In the genomic region with DNA sequence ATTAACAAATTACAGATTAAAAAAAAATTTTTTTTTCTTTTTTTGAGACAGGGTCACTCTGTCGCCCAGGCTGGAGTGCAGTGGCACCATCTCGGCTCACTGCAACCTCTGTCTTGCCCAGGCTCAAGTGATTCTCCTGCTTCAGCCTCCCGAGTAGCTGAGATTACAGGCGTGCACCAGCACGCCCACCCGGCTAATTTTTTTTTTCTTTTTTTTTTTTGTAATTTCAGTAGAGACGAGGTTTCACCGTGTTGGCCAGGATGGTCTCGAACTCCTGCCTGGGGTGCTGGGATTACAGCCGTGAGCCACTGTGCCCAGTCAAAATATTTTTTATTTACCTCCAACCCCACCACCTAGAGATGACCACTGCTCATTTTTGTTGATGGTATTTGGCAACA, we compare ENCODE assay signal across 9 cellular contexts. TPM values are rescaled to one million over a fixed set of nuclear protein-coding genes. Genes with fewer than 3 reads are reported as not detected.
A peak's percentile ranks its signal among the peaks of the same experiment; 100 is the strongest.
DNase-seq lines count a peak whose midpoint lies in the region; ATAC-seq, FAIRE-seq and TF ChIP-seq lines count a peak whose summit lies in the region.
"Had no signal": no experiment of that assay in that cellular context is flagged by ENCODE, and none has a peak within 500 bp of the region (broad histone marks: within the 10 kb centered on the region; RNA-seq: fewer than 3 reads in every experiment).

No MANE protein-coding gene starts in this region.

- H3K4me1 ChIP-seq in A549 (peaks cover 42% of the 10 kb centered on the region), small intestine (ENCODE audit: control insufficient read depth in 2 of 2, insufficient read depth in 1 of 2, low read depth in 1 of 2, low read length in 1 of 2) (peaks cover 0 to 2% of the 10 kb centered on the region in 2 donors)

- no peak for TF ChIP-seq CTCF in A549 (IDR thresholded peaks at IDR 0.05)
- no peak for TF ChIP-seq CTCF in Calu3 (IDR thresholded peaks at IDR 0.05; ENCODE audit: unreplicated experiment)
- no peak for TF ChIP-seq CTCF in activated CD8-positive, alpha-beta T cell treated with anti-CD3 and anti-CD28 coated beads for 36 hours (IDR thresholded peaks at IDR 0.05)

- TF ChIP-seq RAD21 in A549 (conservative IDR thresholded peaks at IDR 0.05 in 1 of 2, IDR thresholded peaks at IDR 0.05 in 1 of 2): no peak

- H3K9me3 ChIP-seq in A549: no peaks in the 10 kb centered on the region
- H3K9me3 ChIP-seq in small intestine (ENCODE audit: control insufficient read depth, low read depth): no peaks in the 10 kb centered on the region
- H3K9me3 ChIP-seq: ovary had no signal

- DNase-seq in A549 (ENCODE audit: low read depth in 1 of 2, low spot score in 1 of 2) (no peak), Calu3 (no peak), naive B cell (no peak), NCI-H2227 treated with DMSO at 0.1 percent for 48 hours (lab: John Stamatoyannopoulos, UW) (no peak), substantia nigra (lab: John Stamatoyannopoulos, UW) (no peak), NCI-H128 (lab: John Stamatoyannopoulos, UW; ENCODE audit: unreplicated experiment) (no peak), small intestine (no peak)
- no peak for DNase-seq in activated CD8-positive, alpha-beta T cell treated with anti-CD3 and anti-CD28 coated beads for 36 hours

- H3K4me3 Mint-ChIP-seq in Calu3 (ENCODE audit: low read depth, unreplicated experiment) (peak overlapping the region; percentile 36), naive B cell (peak overlapping the region in 7 of 8 donors; percentile 45 to 83 (median 71))
- peak overlapping the region; percentile 63 for H3K4me3 Mint-ChIP-seq in activated CD8-positive, alpha-beta T cell treated with anti-CD3 and anti-CD28 coated beads for 36 hours

- H3K36me3 Mint-ChIP-seq in Calu3 (ENCODE audit: insufficient read depth, unreplicated experiment): peaks cover 4% of the 10 kb centered on the region
- H3K36me3 Mint-ChIP-seq in activated CD8-positive, alpha-beta T cell treated with anti-CD3 and anti-CD28 coated beads for 36 hours (ENCODE audit: low read depth): no peaks in the 10 kb centered on the region
- H3K36me3 Mint-ChIP-seq in naive B cell: no peaks in the 10 kb centered on the region

- H3K27ac Mint-ChIP-seq in Calu3 (ENCODE audit: unreplicated experiment) (no peak overlapping the region), naive B cell (peak overlapping the region in 1 of 6 donors; percentile 41)
- no peak overlapping the region for H3K27ac Mint-ChIP-seq in activated CD8-positive, alpha-beta T cell treated with anti-CD3 and anti-CD28 coated beads for 36 hours

- TF ChIP-seq POLR2A in A549 (IDR thresholded peaks at IDR 0.05; ENCODE audit: low read length): no peak

- 89% methylated on average over 10 of the region's 10 CpGs for WGBS in A549 (ENCODE audit: missing lambda C conversion rate)
- WGBS in small intestine, 3 donors: 73 to 82% (median 81%) methylated on average over 10 of the region's 10 CpGs

- H3K4me3 ChIP-seq in A549 (peak overlapping the region; percentile 77), small intestine (ENCODE audit: low read depth in 1 of 2, low read length in 2 of 2) (no peak overlapping the region)

- H3K27me3 Mint-ChIP-seq in Calu3 (ENCODE audit: unreplicated experiment) (peaks cover 38% of the 10 kb centered on the region), naive B cell (peaks cover 0 to 14% (median 6%) of the 10 kb centered on the region in 3 donors)
- H3K27me3 Mint-ChIP-seq in activated CD8-positive, alpha-beta T cell treated with anti-CD3 and anti-CD28 coated beads for 36 hours: peaks cover 12% of the 10 kb centered on the region

- FAIRE-seq in A549 (lab: Jason Lieb, UNC) (no peak), small intestine (lab: Jason Lieb, UNC) (no peak)

- no TSS peak for BruUV-seq in Calu3 (replicated peaks; lab: Mats Ljungman, UMichigan)

- peak overlapping the region; percentile 97 for H3K4me2 ChIP-seq in A549

- H3K27ac ChIP-seq in A549 (peak overlapping the region; percentile 97 to 98; a peak in 5 of 6 replicates), substantia nigra (ENCODE audit: low read depth, low read length, poor library complexity, severe bottlenecking) (no peak overlapping the region), small intestine (ENCODE audit: low read depth in 1 of 2, low read length in 1 of 2) (no peak overlapping the region)
- H3K27ac ChIP-seq: ovary had no signal

- intact Hi-C loops in Calu3 (cut with micrococcal nuclease; ENCODE audit: unreplicated experiment): loop anchor here (10.0 kb wide), 1 partner anchor 192 kb away; a partner anchor contains a TSS
- intact Hi-C loops in activated CD8-positive, alpha-beta T cell treated with anti-CD3 and anti-CD28 coated beads for 36 hours (cut with micrococcal nuclease): loop anchor here (10.0 kb wide), 1 partner anchor 192 kb away; a partner anchor contains a TSS

- CTCF ChIA-PET in A549 (lab: Yijun Ruan, JAX): interaction anchor here (1.0 to 5.6 kb wide), 11 partner anchors 11 to 232 kb away, joined by 3 to 60 read pairs (median 7); no protein-coding TSS in a partner anchor
- CTCF ChIA-PET in Calu3 (lab: Charles Lee): no interaction called here
- CTCF ChIA-PET in activated CD8-positive, alpha-beta T cell treated with anti-CD3 and anti-CD28 coated beads for 36 hours (lab: Charles Lee): interaction anchor here (1.5 to 1.6 kb wide), 2 partner anchors 24 to 234 kb away, joined by 3 read pairs; no protein-coding TSS in a partner anchor

- H3K4me1 Mint-ChIP-seq in Calu3 (ENCODE audit: low read depth, unreplicated experiment) (no peaks in the 10 kb centered on the region), naive B cell (peaks cover 22 to 31% (median 24%) of the 10 kb centered on the region in 3 donors)
- H3K4me1 Mint-ChIP-seq in activated CD8-positive, alpha-beta T cell treated with anti-CD3 and anti-CD28 coated beads for 36 hours (ENCODE audit: low read depth): peaks cover 31% of the 10 kb centered on the region

- H3K27me3 ChIP-seq in small intestine (ENCODE audit: control insufficient read depth in 2 of 2, insufficient read depth in 2 of 2, low read length in 2 of 2): no peaks in the 10 kb centered on the region
- H3K27me3 ChIP-seq: ovary had no signal

- POLR2A ChIA-PET in A549 (lab: Yijun Ruan, JAX): interaction anchor here (0.6 to 1.6 kb wide), 2 partner anchors 13 to 198 kb away, joined by 3 to 6 read pairs; no protein-coding TSS in a partner anchor
- POLR2A ChIA-PET in activated CD8-positive, alpha-beta T cell treated with anti-CD3 and anti-CD28 coated beads for 36 hours (lab: Charles Lee): interaction anchor here (1.2 to 4.2 kb wide), 4 partner anchors 12 to 29 kb away, joined by 5 to 33 read pairs (median 16); a partner anchor contains a TSS

- ATAC-seq in A549: no peak
- no peak for ATAC-seq in activated CD8-positive, alpha-beta T cell treated with anti-CD3 and anti-CD28 coated beads for 36 hours
- no peak for ATAC-seq in naive B cell (ENCODE audit: low read depth in 2 of 2)

- no peaks in the 10 kb centered on the region for H3K9me3 Mint-ChIP-seq in Calu3 (ENCODE audit: low read depth, unreplicated experiment)
- H3K9me3 Mint-ChIP-seq in activated CD8-positive, alpha-beta T cell treated with anti-CD3 and anti-CD28 coated beads for 36 hours: no peaks in the 10 kb centered on the region
- no peaks in the 10 kb centered on the region for H3K9me3 Mint-ChIP-seq in naive B cell

- no peak for TF ChIP-seq EP300 in A549 (IDR thresholded peaks at IDR 0.05)

- H3K36me3 ChIP-seq in small intestine (ENCODE audit: control insufficient read depth in 2 of 2, insufficient read depth in 2 of 2, low read length in 2 of 2): no peaks in the 10 kb centered on the region
- H3K36me3 ChIP-seq: ovary had no signal

TF ChIP-seq in A549, 52 proteins besides CTCF, POLR2A, EP300 and RAD21:
- TF ChIP-seq HOXB13 (CRISPR knock-in tag; IDR thresholded peaks at IDR 0.05; ENCODE audit: low read depth) (no peak), HOXB5 (CRISPR knock-in tag; IDR thresholded peaks at IDR 0.05) (no peak), ZC3H11A (IDR thresholded peaks at IDR 0.05) (no peak), KDM5A (IDR thresholded peaks at IDR 0.05) (no peak), ESRRA (IDR thresholded peaks at IDR 0.05; ENCODE audit: borderline replicate concordance, low read length) (no peak)
- TF ChIP-seq, protein P1, sequence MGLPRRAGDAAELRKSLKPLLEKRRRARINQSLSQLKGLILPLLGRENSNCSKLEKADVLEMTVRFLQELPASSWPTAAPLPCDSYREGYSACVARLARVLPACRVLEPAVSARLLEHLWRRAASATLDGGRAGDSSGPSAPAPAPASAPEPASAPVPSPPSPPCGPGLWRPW (IDR thresholded peaks at IDR 0.05): no peak
- TF ChIP-seq, protein P2, sequence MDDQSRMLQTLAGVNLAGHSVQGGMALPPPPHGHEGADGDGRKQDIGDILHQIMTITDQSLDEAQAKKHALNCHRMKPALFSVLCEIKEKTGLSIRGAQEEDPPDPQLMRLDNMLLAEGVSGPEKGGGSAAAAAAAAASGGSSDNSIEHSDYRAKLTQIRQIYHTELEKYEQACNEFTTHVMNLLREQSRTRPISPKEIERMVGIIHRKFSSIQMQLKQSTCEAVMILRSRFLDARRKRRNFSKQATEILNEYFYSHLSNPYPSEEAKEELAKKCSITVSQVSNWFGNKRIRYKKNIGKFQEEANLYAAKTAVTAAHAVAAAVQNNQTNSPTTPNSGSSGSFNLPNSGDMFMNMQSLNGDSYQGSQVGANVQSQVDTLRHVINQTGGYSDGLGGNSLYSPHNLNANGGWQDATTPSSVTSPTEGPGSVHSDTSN (IDR thresholded peaks at IDR 0.05): no peak

RNA-seq across cellular contexts. Expression of a gene that starts 25.5 kb away (rescaled TPM):
- polyA plus RNA-seq in A549 (2011; rRNA removed) (2,042 and 2,306 TPM in 2 replicates), A549 (2017; fragmentation: RNase III; extraction: RNeasy Plus Mini Kit Qiagen cat#74134 plus additional on column Dnase treatment) (7,182 to 8,782 TPM (median 7,263 TPM) in 3 replicates), naive B cell (ENCODE audit: low read depth in 6 of 6) (1,000 to 10,000 TPM in 1 of 6 donors, 100 to 1,000 TPM in 5; 664 to 1,094 (median 872) TPM), small intestine (1,000 to 10,000 TPM; 1,318 to 3,459 (median 1,629) TPM)
- polyA plus RNA-seq in A549 (2012; cell fraction: cytosol; rRNA removed): 14,539 and 15,776 TPM in 2 replicates
- 26,089 and 28,335 TPM in 2 replicates for polyA plus RNA-seq in A549 (2012; cell fraction: nucleus; rRNA removed)
- polyA minus RNA-seq in A549 (2011; rRNA and poly(A)+ RNA removed): 2,054 and 3,772 TPM in 2 replicates
- 2,184 and 2,327 TPM in 2 replicates for total RNA-seq in Calu3 (2022)
- total RNA-seq in activated CD8-positive, alpha-beta T cell treated with anti-CD3 and anti-CD28 coated beads for 36 hours: 1,000 to 10,000 TPM; 4,606 to 4,756 TPM

RNA-seq across cellular contexts. Expression of a gene that starts 41.1 kb away (rescaled TPM):
- polyA plus RNA-seq in A549 (2011; rRNA removed) (0.84 and 1.2 TPM in 2 replicates), A549 (2017; fragmentation: RNase III; extraction: RNeasy Plus Mini Kit Qiagen cat#74134 plus additional on column Dnase treatment) (1.3 to 1.7 TPM (median 1.3 TPM) in 3 replicates), naive B cell (ENCODE audit: low read depth in 6 of 6) (under 1 TPM in 5 of 6 donors, not detected in 1; 0.17 to 0.59 (median 0.39) TPM), small intestine (1 to 10 TPM in 1 of 3 donors, not detected in 2; 1.3 TPM)
- 0.74 and 1.1 TPM in 2 replicates for polyA plus RNA-seq in A549 (2012; cell fraction: cytosol; rRNA removed)
- 7.5 and 8.3 TPM in 2 replicates for polyA plus RNA-seq in A549 (2012; cell fraction: nucleus; rRNA removed)
- 3.6 and 3.7 TPM in 2 replicates for polyA minus RNA-seq in A549 (2011; rRNA and poly(A)+ RNA removed)
- total RNA-seq in Calu3 (2022): 5.5 and 7.0 TPM in 2 replicates
- under 1 TPM in 1 of 2 experiments, not detected in 1; 0.32 TPM for total RNA-seq in activated CD8-positive, alpha-beta T cell treated with anti-CD3 and anti-CD28 coated beads for 36 hours

Comparison
In these comparisons a context has a peak if more than half of its experiments do, and no peak if none do; other contexts are left out.
1. H3K27ac ChIP-seq: peak in A549 (2 of 2); none in substantia nigra (single experiment) and small intestine (0 of 2).
2. Peak in every context shown above with its lines, with median percentiles within 50 percentile points of each other: H3K4me3 Mint-ChIP-seq.